In genomic region chr2:26244479-26245230, GRCh38 we compare ENCODE assay signal across 8 cellular contexts. TPM values are rescaled to one million over a fixed set of nuclear protein-coding genes. Genes with fewer than 3 reads are reported as not detected.
DNase-seq lines count a peak whose midpoint lies in the region; ATAC-seq and TF ChIP-seq lines count a peak whose summit lies in the region.

HADHA (minus strand) TSS chr2:26244632; CDS start chr2:26244596, 36 bp downstream.
HADHB (plus strand) TSS chr2:26244939; CDS start chr2:26254255, 9,316 bp downstream.

- H3K27ac ChIP-seq in DND-41 (ENCODE audit: low read length) (peak within 1 kb of the TSS; percentile 97), KMS-11 (peak within 1 kb of the TSS; percentile 94)
- H3K27ac ChIP-seq in naive thymus-derived CD4-positive, alpha-beta T cell (ENCODE audit: low read depth, low read length) = peak within 1 kb of the TSS; percentile 96

- H3K9me3 ChIP-seq in DND-41 (ENCODE audit: insufficient read depth, low read length, severe bottlenecking) = no peaks in the 10 kb centered on the region
- H3K9me3 ChIP-seq in naive thymus-derived CD4-positive, alpha-beta T cell (ENCODE audit: control insufficient read depth in 2 of 3, low read length in 3 of 3) = no peaks in the 10 kb centered on the region

- H3K36me3 ChIP-seq in DND-41 (ENCODE audit: insufficient read depth, low read length) = peaks cover 7% of the 10 kb centered on the region; the same call in 1 of the 2 replicates
- no peaks in the 10 kb centered on the region for H3K36me3 ChIP-seq in KMS-11 (ENCODE audit: insufficient read depth)
- H3K36me3 ChIP-seq in naive thymus-derived CD4-positive, alpha-beta T cell (ENCODE audit: control insufficient read depth in 2 of 3, insufficient read depth in 3 of 3, low read length in 3 of 3) = peaks cover 0 to 13% (median 0%) of the 10 kb centered on the region in 3 experiments

- peak; percentile 51 for TF ChIP-seq CTCF in DND-41 (IDR thresholded peaks at IDR 0.05; ENCODE audit: borderline replicate concordance, extremely low read depth, low read length, poor library complexity, severe bottlenecking)
- no peak for TF ChIP-seq CTCF in KMS-11 (conservative IDR thresholded peaks at IDR 0.05; ENCODE audit: low read depth, low read length)

- peaks cover 46 to 74% (median 58%) of the 10 kb centered on the region in 7 donors for H3K4me1 Mint-ChIP-seq in naive thymus-derived CD4-positive, alpha-beta T cell
- peaks cover 27 to 62% of the 10 kb centered on the region in 2 donors for H3K4me1 Mint-ChIP-seq in stimulated activated naive B cell treated with anti-CD40 and anti-IgM and Interleukin-4, amounts not matched to agents 10 μg/mL and 1 μg/mL and 100 μg/mL, for 72 hours

- H3K4me2 ChIP-seq in DND-41 (ENCODE audit: insufficient read depth, low read length) (peak within 1 kb of the TSS; percentile 95), KMS-11 (peak within 1 kb of the TSS; percentile 61)

- ATAC-seq in DND-41 (ENCODE audit: insufficient read depth, low read depth) = peak; percentile 83
- ATAC-seq in GM21723 (IDR thresholded peaks at IDR 0.05; ENCODE audit: unreplicated experiment) = peak; percentile 67
- ATAC-seq in naive thymus-derived CD4-positive, alpha-beta T cell = peak; percentile 92
- peak; percentile 83 to 86 for ATAC-seq in stimulated activated naive B cell treated with anti-CD40 and anti-IgM and Interleukin-4, amounts not matched to agents 10 μg/mL and 1 μg/mL and 100 μg/mL, for 72 hours (replicated peaks)

- H4K20me1 ChIP-seq in DND-41 (ENCODE audit: insufficient read depth, low read length) (peaks cover 8% of the 10 kb centered on the region; the same call in 1 of the 2 replicates), KMS-11 (ENCODE audit: insufficient read depth) (no peaks in the 10 kb centered on the region)

- H3K27me3 ChIP-seq in DND-41 (ENCODE audit: insufficient read depth, low read length, poor library complexity) (no peaks in the 10 kb centered on the region), KMS-11 (ENCODE audit: insufficient read depth, low read depth) (no peaks in the 10 kb centered on the region)
- H3K27me3 ChIP-seq in naive thymus-derived CD4-positive, alpha-beta T cell (ENCODE audit: control insufficient read depth in 2 of 2, insufficient read depth in 2 of 2, low read length in 2 of 2) = no peaks in the 10 kb centered on the region

- intact Hi-C loops in naive thymus-derived CD4-positive, alpha-beta T cell (cut with micrococcal nuclease) = loop anchor here (1.0 to 10.0 kb wide), 15 partner anchors 54 to 543 kb away; partner anchors contain the start of genes RAB10 (in 2 of the 2), ADGRF3 (in 1 of the 2), ASXL2 (in 1 of the 2) and CENPA (in 1 of the 2)

- H2AFZ ChIP-seq in DND-41 (ENCODE audit: low read depth, low read length) (peak within 1 kb of the TSS; percentile 77), KMS-11 (ENCODE audit: low read depth) (peak within 1 kb of the TSS; percentile 97)

- DNase-seq in DND-41 (peak; percentile 85), RKO (ENCODE audit: low spot score) (peak; percentile 94), activated T-helper 1 cell treated with Interleukin-2 at 50 U/mL for 16 hours (ENCODE audit: low read depth) (peak; percentile 71), fibroblast of gingiva (ENCODE audit: low read depth) (peak; percentile 92)
- peak; percentile 76 to 91 (median 87) for DNase-seq in naive thymus-derived CD4-positive, alpha-beta T cell
- peak; percentile 88 for DNase-seq in stimulated activated naive B cell treated with anti-CD40 and anti-IgM and Interleukin-4, amounts not matched to agents 10 μg/mL and 1 μg/mL and 100 μg/mL, for 72 hours

- H3K4me1 ChIP-seq in DND-41 (ENCODE audit: insufficient read depth, low read length) = peaks cover 37% of the 10 kb centered on the region
- peaks cover 53% of the 10 kb centered on the region for H3K4me1 ChIP-seq in KMS-11 (ENCODE audit: low read depth, poor library complexity, severe bottlenecking)
- peaks cover 13 to 19% of the 10 kb centered on the region in 2 donors for H3K4me1 ChIP-seq in naive thymus-derived CD4-positive, alpha-beta T cell (ENCODE audit: control insufficient read depth in 2 of 2, insufficient read depth in 2 of 2, low read length in 2 of 2)

- peaks cover 0 to 4% (median 0%) of the 10 kb centered on the region in 11 donors for H3K9me3 Mint-ChIP-seq in naive thymus-derived CD4-positive, alpha-beta T cell
- H3K9me3 Mint-ChIP-seq in stimulated activated naive B cell treated with anti-CD40 and anti-IgM and Interleukin-4, amounts not matched to agents 10 μg/mL and 1 μg/mL and 100 μg/mL, for 72 hours = no peaks in the 10 kb centered on the region

- peaks cover 100% of the 10 kb centered on the region for H3K79me2 ChIP-seq in DND-41 (ENCODE audit: insufficient read depth, low read length)
- peaks cover 95% of the 10 kb centered on the region for H3K79me2 ChIP-seq in KMS-11 (ENCODE audit: insufficient read depth, low read depth)

- POLR2A ChIA-PET in naive thymus-derived CD4-positive, alpha-beta T cell (lab: Charles Lee) = interaction anchor here (0.7 to 3.7 kb wide), 6 partner anchors 10 to 158 kb away, joined by 3 to 14 read pairs (median 8); partner anchors contain the start of gene SELENOI

- H3K4me3 ChIP-seq in DND-41 (ENCODE audit: low read depth in 1 of 2, low read length in 2 of 2) (peak within 1 kb of the TSS; percentile 58 to 69), KMS-11 (IDR thresholded peaks at IDR 0.05; ENCODE audit: insufficient read depth, low read depth, low read length) (peak within 1 kb of the TSS; percentile 96)
- H3K4me3 ChIP-seq in naive thymus-derived CD4-positive, alpha-beta T cell (ENCODE audit: low read length) = peak within 1 kb of the TSS; percentile 99

- H3K27me3 Mint-ChIP-seq in naive thymus-derived CD4-positive, alpha-beta T cell = no peaks in the 10 kb centered on the region
- no peaks in the 10 kb centered on the region for H3K27me3 Mint-ChIP-seq in stimulated activated naive B cell treated with anti-CD40 and anti-IgM and Interleukin-4, amounts not matched to agents 10 μg/mL and 1 μg/mL and 100 μg/mL, for 72 hours

- H3K4me3 Mint-ChIP-seq in naive thymus-derived CD4-positive, alpha-beta T cell = peak within 1 kb of the TSS; percentile 96 to 100 (median 99)
- H3K4me3 Mint-ChIP-seq in stimulated activated naive B cell treated with anti-CD40 and anti-IgM and Interleukin-4, amounts not matched to agents 10 μg/mL and 1 μg/mL and 100 μg/mL, for 72 hours = peak within 1 kb of the TSS; percentile 95 to 96

- CTCF ChIA-PET in naive thymus-derived CD4-positive, alpha-beta T cell (lab: Charles Lee) = interaction anchor here (0.7 to 1.0 kb wide), 3 partner anchors 9 to 86 kb away, joined by 3 to 4 read pairs (median 3); no protein-coding TSS in a partner anchor

- H3K27ac Mint-ChIP-seq in naive thymus-derived CD4-positive, alpha-beta T cell = peak within 1 kb of the TSS; percentile 98 to 100 (median 99)
- H3K27ac Mint-ChIP-seq in stimulated activated naive B cell treated with anti-CD40 and anti-IgM and Interleukin-4, amounts not matched to agents 10 μg/mL and 1 μg/mL and 100 μg/mL, for 72 hours = peak within 1 kb of the TSS; percentile 100

- peak within 1 kb of the TSS; percentile 79 for H3K9ac ChIP-seq in DND-41 (ENCODE audit: low read depth, low read length)
- H3K9ac ChIP-seq in KMS-11 = peak within 1 kb of the TSS; percentile 89

- peaks cover 0 to 4% (median 0%) of the 10 kb centered on the region in 5 donors for H3K36me3 Mint-ChIP-seq in naive thymus-derived CD4-positive, alpha-beta T cell
- H3K36me3 Mint-ChIP-seq in stimulated activated naive B cell treated with anti-CD40 and anti-IgM and Interleukin-4, amounts not matched to agents 10 μg/mL and 1 μg/mL and 100 μg/mL, for 72 hours = peaks cover 8 to 18% of the 10 kb centered on the region in 2 donors

RNA-seq across cellular contexts. Expression of gene HADHA, which starts in this region (rescaled TPM):
- total RNA-seq in naive thymus-derived CD4-positive, alpha-beta T cell = 100 to 1,000 TPM in 3 of 5 experiments, 10 to 100 TPM in 2; 83.8 to 111 (median 102) TPM
- polyA plus RNA-seq in naive thymus-derived CD4-positive, alpha-beta T cell = 100 to 1,000 TPM; 116 to 150 TPM

RNA-seq across cellular contexts. Expression of gene HADHB, which starts in this region (rescaled TPM):
- 10 to 100 TPM; 38.1 to 77.5 (median 64.2) TPM for total RNA-seq in naive thymus-derived CD4-positive, alpha-beta T cell
- 100 to 1,000 TPM in 1 of 2 donors, 10 to 100 TPM in 1; 86.3 to 112 TPM for polyA plus RNA-seq in naive thymus-derived CD4-positive, alpha-beta T cell

Comparison
In these comparisons a context has a peak if more than half of its experiments do, and no peak if none do; other contexts are left out.
1. Peak in every context shown above with its lines: DNase-seq, ATAC-seq, H3K4me3 ChIP-seq and H3K27ac ChIP-seq.